In genomic region chr11:71488086-71488967, GRCh38 we compare ENCODE assay signal across 11 cellular contexts. TPM values are rescaled to one million over a fixed set of nuclear protein-coding genes. Genes with fewer than 3 reads are reported as not detected.
DNase-seq lines count a peak whose midpoint lies in the region; ATAC-seq, FAIRE-seq and TF ChIP-seq lines count a peak whose summit lies in the region.
"Had no signal": no experiment of that assay in that cellular context is flagged by ENCODE, and none has a peak within 500 bp of the region (broad histone marks: within the 10 kb centered on the region; RNA-seq: fewer than 3 reads in every experiment).

No MANE protein-coding gene starts in this region.

- no peaks in the 10 kb centered on the region for H3K9me3 ChIP-seq in upper lobe of left lung

- H3K9me3 Mint-ChIP-seq in activated naive CD4-positive, alpha-beta T cell treated with anti-CD3 and anti-CD28 coated beads for 36 hours = no peaks in the 10 kb centered on the region
- H3K9me3 Mint-ChIP-seq in activated T-helper 17 cell treated with anti-CD3 and anti-CD28 coated beads, Interleukin-2, amount 50 U/mL, for 72 hours = no peaks in the 10 kb centered on the region
- H3K9me3 Mint-ChIP-seq: CD4-positive, alpha-beta T cell; IgD-negative memory B cell had no signal

- peaks cover 19 to 78% (median 63%) of the 10 kb centered on the region in 4 donors for H3K36me3 ChIP-seq in upper lobe of left lung

- peak overlapping the region; percentile 69 for H3K27ac Mint-ChIP-seq in activated naive CD4-positive, alpha-beta T cell treated with anti-CD3 and anti-CD28 coated beads for 36 hours
- peak overlapping the region; percentile 90 for H3K27ac Mint-ChIP-seq in activated T-helper 17 cell treated with anti-CD3 and anti-CD28 coated beads, Interleukin-2, amount 50 U/mL, for 72 hours
- H3K27ac Mint-ChIP-seq: CD4-positive, alpha-beta T cell; IgD-negative memory B cell had no signal

- H3K27ac ChIP-seq in upper lobe of left lung = peak overlapping the region in 3 of 4 donors; percentile 2 to 49 (median 49)

- TF ChIP-seq EP300 in upper lobe of left lung (IDR thresholded peaks at IDR 0.05) = peak in 1 of 4 donors; percentile 9

- no peak for ATAC-seq in activated T-helper 17 cell treated with anti-CD3 and anti-CD28 coated beads, Interleukin-2, amount 50 U/mL, for 72 hours (replicated peaks)
- ATAC-seq in upper lobe of left lung (ENCODE audit: low FRiP score in 2 of 2) = no peak
- no peak for ATAC-seq in GM19463 (IDR thresholded peaks at IDR 0.05; ENCODE audit: unreplicated experiment)
- no peak for ATAC-seq in GM18517 (IDR thresholded peaks at IDR 0.05; ENCODE audit: unreplicated experiment)

- CTCF ChIA-PET in activated naive CD4-positive, alpha-beta T cell treated with anti-CD3 and anti-CD28 coated beads for 36 hours (lab: Charles Lee) = interaction anchor here (0.6 kb wide), 1 partner anchor 64 kb away, joined by 3 read pairs; no protein-coding TSS in a partner anchor

- no peaks in the 10 kb centered on the region for H3K27me3 ChIP-seq in upper lobe of left lung

- peaks cover 23% of the 10 kb centered on the region for H3K4me1 Mint-ChIP-seq in activated naive CD4-positive, alpha-beta T cell treated with anti-CD3 and anti-CD28 coated beads for 36 hours (ENCODE audit: low read depth)
- H3K4me1 Mint-ChIP-seq in activated T-helper 17 cell treated with anti-CD3 and anti-CD28 coated beads, Interleukin-2, amount 50 U/mL, for 72 hours = peaks cover 29% of the 10 kb centered on the region

- no peak for TF ChIP-seq POLR2A in upper lobe of left lung (IDR thresholded peaks at IDR 0.05)

- no peak overlapping the region for H3K4me3 ChIP-seq in upper lobe of left lung

- 50 to 62% methylated on average over 16 of the region's 16 CpGs for WGBS in upper lobe of left lung, 2 donors

- peaks cover 0 to 14% (median 10%) of the 10 kb centered on the region in 4 donors for H3K4me1 ChIP-seq in upper lobe of left lung

- H3K27me3 Mint-ChIP-seq in activated naive CD4-positive, alpha-beta T cell treated with anti-CD3 and anti-CD28 coated beads for 36 hours (ENCODE audit: low read depth) = no peaks in the 10 kb centered on the region
- no peaks in the 10 kb centered on the region for H3K27me3 Mint-ChIP-seq in activated T-helper 17 cell treated with anti-CD3 and anti-CD28 coated beads, Interleukin-2, amount 50 U/mL, for 72 hours
- H3K27me3 Mint-ChIP-seq: CD4-positive, alpha-beta T cell; IgD-negative memory B cell had no signal

- no peak for FAIRE-seq in GM19239 (lab: Jason Lieb, UNC)

- H3K4me3 Mint-ChIP-seq in activated naive CD4-positive, alpha-beta T cell treated with anti-CD3 and anti-CD28 coated beads for 36 hours = no peak overlapping the region
- peak overlapping the region; percentile 54 for H3K4me3 Mint-ChIP-seq in activated T-helper 17 cell treated with anti-CD3 and anti-CD28 coated beads, Interleukin-2, amount 50 U/mL, for 72 hours
- H3K4me3 Mint-ChIP-seq: CD4-positive, alpha-beta T cell; IgD-negative memory B cell had no signal

- intact Hi-C loops in activated naive CD4-positive, alpha-beta T cell treated with anti-CD3 and anti-CD28 coated beads for 36 hours (cut with micrococcal nuclease) = loop anchor here (2.0 kb wide), 1 partner anchor 40 kb away; the partner anchor contains the start of gene DHCR7

- no peak for DNase-seq in activated naive CD4-positive, alpha-beta T cell treated with anti-CD3 and anti-CD28 coated beads for 36 hours
- DNase-seq in activated naive CD4-positive, alpha-beta T cell treated with anti-CD3 and anti-CD28 coated beads, Interleukin-2, amount 50 U/mL, for 16 hours = no peak
- DNase-seq in islet precursor cell (peak; percentile 90), upper lobe of left lung (no peak), GM19239 (ENCODE audit: insufficient read length, low spot score) (no peak)

- H3K36me3 Mint-ChIP-seq in activated naive CD4-positive, alpha-beta T cell treated with anti-CD3 and anti-CD28 coated beads for 36 hours (ENCODE audit: low read depth) = peaks cover 77% of the 10 kb centered on the region
- H3K36me3 Mint-ChIP-seq in activated T-helper 17 cell treated with anti-CD3 and anti-CD28 coated beads, Interleukin-2, amount 50 U/mL, for 72 hours (ENCODE audit: low read depth) = peaks cover 99% of the 10 kb centered on the region

- no peak for TF ChIP-seq CTCF in upper lobe of left lung (IDR thresholded peaks at IDR 0.05)

RNA-seq across cellular contexts. Expression of gene NADSYN1, which starts 35.3 kb away (rescaled TPM):
- 10 to 100 TPM; 76.6 to 78.9 TPM for total RNA-seq in activated naive CD4-positive, alpha-beta T cell treated with anti-CD3 and anti-CD28 coated beads for 36 hours
- total RNA-seq in activated T-helper 17 cell treated with anti-CD3 and anti-CD28 coated beads, Interleukin-2, amount 50 U/mL, for 72 hours = 100 to 1,000 TPM; 108 to 152 TPM
- total RNA-seq in upper lobe of left lung = 100 to 1,000 TPM in 2 of 6 donors, 10 to 100 TPM in 4; 46.8 to 248 (median 79.5) TPM

RNA-seq across cellular contexts. Expression of gene KRTAP5-7, which starts 38.7 kb away (rescaled TPM):
- total RNA-seq in activated naive CD4-positive, alpha-beta T cell treated with anti-CD3 and anti-CD28 coated beads for 36 hours = not detected
- total RNA-seq in activated T-helper 17 cell treated with anti-CD3 and anti-CD28 coated beads, Interleukin-2, amount 50 U/mL, for 72 hours = under 1 TPM in 1 of 2 donors, not detected in 1; 0.17 TPM
- under 1 TPM in 2 of 6 donors, not detected in 4; 0.20 to 0.98 TPM for total RNA-seq in upper lobe of left lung
- total RNA-seq: CD4-positive, alpha-beta T cell had no signal

RNA-seq across cellular contexts. Expression of gene DHCR7, which starts 40.1 kb away (rescaled TPM):
- 10 to 100 TPM; 52.0 to 58.7 TPM for total RNA-seq in activated naive CD4-positive, alpha-beta T cell treated with anti-CD3 and anti-CD28 coated beads for 36 hours
- 10 to 100 TPM; 38.8 to 67.1 TPM for total RNA-seq in activated T-helper 17 cell treated with anti-CD3 and anti-CD28 coated beads, Interleukin-2, amount 50 U/mL, for 72 hours
- total RNA-seq in upper lobe of left lung = 10 to 100 TPM in 5 of 6 donors, 1 to 10 TPM in 1; 5.2 to 96.1 (median 66.4) TPM

RNA-seq across cellular contexts. Expression of gene KRTAP5-8, which starts 49.5 kb away (rescaled TPM):
- not detected for total RNA-seq in activated naive CD4-positive, alpha-beta T cell treated with anti-CD3 and anti-CD28 coated beads for 36 hours
- under 1 TPM in 1 of 2 donors, not detected in 1; 0.50 TPM for total RNA-seq in activated T-helper 17 cell treated with anti-CD3 and anti-CD28 coated beads, Interleukin-2, amount 50 U/mL, for 72 hours
- 1 to 10 TPM in 1 of 6 donors, under 1 TPM in 3, not detected in 2; 0.23 to 7.3 (median 0.71) TPM for total RNA-seq in upper lobe of left lung
- total RNA-seq: CD4-positive, alpha-beta T cell; T-helper 2 cell treated with Interferon-gamma antibody and Interleukin-4, amounts not matched to agents 100 ng/mL and 5 ng/mL, for 36 hours had no signal

RNA-seq across cellular contexts. Expression of gene KRTAP5-9, which starts 59.9 kb away (rescaled TPM):
- not detected for total RNA-seq in activated naive CD4-positive, alpha-beta T cell treated with anti-CD3 and anti-CD28 coated beads for 36 hours
- under 1 TPM in 1 of 2 donors, not detected in 1; 0.22 TPM for total RNA-seq in activated T-helper 17 cell treated with anti-CD3 and anti-CD28 coated beads, Interleukin-2, amount 50 U/mL, for 72 hours
- total RNA-seq in upper lobe of left lung = under 1 TPM in 2 of 6 donors, not detected in 4; 0.24 to 0.26 TPM
